In the genomic region with DNA sequence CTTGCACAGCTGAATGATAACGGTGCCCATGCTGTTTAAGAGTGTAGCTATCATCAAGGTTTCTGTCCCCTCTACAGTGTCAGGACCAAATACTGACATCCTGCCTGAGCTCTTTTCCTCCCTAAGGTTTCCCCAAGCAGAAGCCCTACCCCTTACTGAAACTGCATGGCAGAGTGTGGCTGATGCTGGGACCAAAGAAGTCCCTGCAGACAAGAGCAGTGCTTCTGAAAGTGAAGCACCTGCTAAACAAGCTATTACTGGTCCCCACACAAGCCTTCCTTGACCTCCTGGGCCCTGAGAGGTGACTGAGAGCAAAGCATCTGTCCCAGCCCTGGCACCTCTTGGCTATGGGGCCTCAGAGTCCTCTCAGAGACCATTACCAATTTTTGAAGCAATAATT, we compare ENCODE assay signal across 15 cellular contexts. TPM values are rescaled to one million over a fixed set of nuclear protein-coding genes. Genes with fewer than 3 reads are reported as not detected.
DNase-seq lines count a peak whose midpoint lies in the region; ATAC-seq lines count a peak whose summit lies in the region.
"Had no signal": no experiment of that assay in that cellular context is flagged by ENCODE, and none has a peak within 500 bp of the region (broad histone marks: within the 10 kb centered on the region; RNA-seq: fewer than 3 reads in every experiment).

No MANE protein-coding gene starts in this region.

- peak; percentile 53 for ATAC-seq in GM18909 (IDR thresholded peaks at IDR 0.05; ENCODE audit: poor library complexity, unreplicated experiment)
- ATAC-seq in GM21786 (IDR thresholded peaks at IDR 0.05; ENCODE audit: unreplicated experiment) = peak; percentile 47
- ATAC-seq in HG03139 (IDR thresholded peaks at IDR 0.05; ENCODE audit: unreplicated experiment) = peak; percentile 38
- ATAC-seq: gastroesophageal sphincter had no signal

- in situ Hi-C loops in ACHN (cut with HindIII; ENCODE audit: low pct_ligation_motif_present, low pct_unique_long_range_greater_than_20kb, low sequenced_read_pairs) = no loop called here
- in situ Hi-C loops in G401 (cut with HindIII; ENCODE audit: low sequenced_read_pairs) = no loop called here

- no peaks in the 10 kb centered on the region for H3K27me3 ChIP-seq in layer of hippocampus (ENCODE audit: control insufficient read depth, insufficient read depth, low read length)
- H3K27me3 ChIP-seq: gastroesophageal sphincter, tibial artery had no signal

- peak overlapping the region; percentile 67 for H3K27ac ChIP-seq in layer of hippocampus (ENCODE audit: low read depth, low read length)
- H3K27ac ChIP-seq: gastroesophageal sphincter, tibial artery had no signal

- DNase-seq in ACHN (no peak), G401 (ENCODE audit: low spot score) (no peak), NCI-H2196 treated with DMSO at 0.1 percent for 48 hours (lab: John Stamatoyannopoulos, UW; ENCODE audit: unreplicated experiment) (no peak)
- DNase-seq in central memory CD4-positive, alpha-beta T cell = no peak
- DNase-seq: activated CD4-positive, alpha-beta T cell treated with anti-CD3 and anti-CD28 coated beads, Interleukin-2, amount 50 U/mL, for 48 hours; NCI-H1092 treated with DMSO at 0.1 percent for 48 hours; SW 1271; tibial artery had no signal

RNA-seq across cellular contexts. Expression of gene CFAP90, which starts 56.1 kb away (rescaled TPM):
- 0.25 TPM in 1 of 2 replicates, not detected in the other for total RNA-seq in G401 (2014; rRNA removed; shearing (Covaris generic))
- total RNA-seq: dermis microvascular lymphatic vessel endothelial cell, lung microvascular endothelial cell had no signal
